Comparison of ENCODE assay signal across 23 cellular contexts in the genomic region with DNA sequence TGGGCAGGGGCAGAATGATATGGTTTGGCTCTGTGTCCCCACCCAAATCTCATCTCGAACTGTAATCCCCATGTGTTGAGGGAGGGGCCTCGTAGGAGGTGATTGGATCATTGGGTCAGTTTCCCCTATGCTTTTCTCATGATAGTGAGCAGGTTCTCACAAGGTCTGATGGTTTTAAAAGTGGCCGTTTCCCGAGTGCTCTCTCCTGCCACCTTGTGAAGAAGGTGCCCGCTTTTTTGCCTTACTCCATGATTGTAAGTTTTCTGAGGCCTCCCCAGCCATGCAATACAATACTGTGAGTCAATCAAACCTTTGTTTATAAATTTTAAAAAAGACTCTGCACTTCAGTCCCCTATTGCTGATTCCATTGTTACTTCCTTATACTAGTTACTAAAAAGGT.
"Had no signal": no experiment of that assay in that cellular context is flagged by ENCODE, and none has a peak within 500 bp of the region (broad histone marks: within the 10 kb centered on the region; RNA-seq: fewer than 3 reads in every experiment).

No MANE protein-coding gene starts in this region.

- H2AFZ ChIP-seq: parathyroid adenoma had no signal

- H3K4me1 ChIP-seq: breast epithelium, esophagus squamous epithelium, lower lobe of right lung, parathyroid adenoma, upper lobe of right lung had no signal

- H3K27ac ChIP-seq: breast epithelium, esophagus squamous epithelium, lower lobe of right lung, parathyroid adenoma, upper lobe of right lung had no signal

- H3K27ac Mint-ChIP-seq: activated CD4-positive, alpha-beta T cell treated with anti-CD3 and anti-CD28 coated beads, Interleukin-2, amount 10 ng/mL, durations not matched to agents 7 days and 5 days; activated CD8-positive, alpha-beta T cell treated with anti-CD3 and anti-CD28 coated beads, Interleukin-2, amount 10 ng/mL, durations not matched to agents 7 days and 5 days; activated naive CD4-positive, alpha-beta T cell treated with anti-CD3 and anti-CD28 coated beads for 36 hours; activated naive CD8-positive, alpha-beta T cell treated with anti-CD3 and anti-CD28 coated beads, Interleukin-2, amount 50 U/mL, for 24 hours; dendritic cell treated with granulocyte-macrophage colony-stimulating factor and Interleukin-4, amounts not matched to agents 40 ng/mL and 50 ng/mL, for 4 days; mesothelial cell of epicardium; natural killer cell treated with Interleukin-12 subunit alpha and Interleukin-12 subunit beta and Interleukin-15 and Interleukin-18, amount 100 ng/mL, for 72 hours had no signal

- H3K27me3 Mint-ChIP-seq: activated CD4-positive, alpha-beta T cell treated with anti-CD3 and anti-CD28 coated beads, Interleukin-2, amount 10 ng/mL, durations not matched to agents 7 days and 5 days; activated naive CD8-positive, alpha-beta T cell treated with anti-CD3 and anti-CD28 coated beads, Interleukin-2, amount 50 U/mL, for 24 hours; dendritic cell treated with granulocyte-macrophage colony-stimulating factor and Interleukin-4, amounts not matched to agents 40 ng/mL and 50 ng/mL, for 4 days; natural killer cell treated with Interleukin-12 subunit alpha and Interleukin-12 subunit beta and Interleukin-15 and Interleukin-18, amount 100 ng/mL, for 72 hours had no signal

- H3K9me3 Mint-ChIP-seq: activated CD4-positive, alpha-beta T cell treated with anti-CD3 and anti-CD28 coated beads, Interleukin-2, amount 10 ng/mL, durations not matched to agents 7 days and 5 days; activated naive CD4-positive, alpha-beta T cell treated with anti-CD3 and anti-CD28 coated beads for 36 hours; activated naive CD8-positive, alpha-beta T cell treated with anti-CD3 and anti-CD28 coated beads, Interleukin-2, amount 50 U/mL, for 24 hours; activated T-cell treated with anti-CD3 and anti-CD28 coated beads, Interleukin-2, amount 50 U/mL, for 4 hours; dendritic cell treated with granulocyte-macrophage colony-stimulating factor and Interleukin-4, amounts not matched to agents 40 ng/mL and 50 ng/mL, for 4 days; mesothelial cell of epicardium; natural killer cell treated with Interleukin-12 subunit alpha and Interleukin-12 subunit beta and Interleukin-15 and Interleukin-18, amount 100 ng/mL, for 72 hours had no signal

- H3K4me3 Mint-ChIP-seq: activated CD4-positive, alpha-beta T cell treated with anti-CD3 and anti-CD28 coated beads, Interleukin-2, amount 10 ng/mL, durations not matched to agents 7 days and 5 days; activated CD8-positive, alpha-beta T cell treated with anti-CD3 and anti-CD28 coated beads, Interleukin-2, amount 10 ng/mL, durations not matched to agents 7 days and 5 days; activated naive CD4-positive, alpha-beta T cell treated with anti-CD3 and anti-CD28 coated beads for 36 hours; activated naive CD8-positive, alpha-beta T cell treated with anti-CD3 and anti-CD28 coated beads, Interleukin-2, amount 50 U/mL, for 24 hours; activated T-cell treated with anti-CD3 and anti-CD28 coated beads, Interleukin-2, amount 50 U/mL, for 4 hours; dendritic cell treated with granulocyte-macrophage colony-stimulating factor and Interleukin-4, amounts not matched to agents 40 ng/mL and 50 ng/mL, for 4 days; mesothelial cell of epicardium; natural killer cell treated with Interleukin-12 subunit alpha and Interleukin-12 subunit beta and Interleukin-15 and Interleukin-18, amount 100 ng/mL, for 72 hours had no signal

- H3K4me1 Mint-ChIP-seq: activated CD4-positive, alpha-beta T cell treated with anti-CD3 and anti-CD28 coated beads, Interleukin-2, amount 10 ng/mL, durations not matched to agents 7 days and 5 days; activated naive CD8-positive, alpha-beta T cell treated with anti-CD3 and anti-CD28 coated beads, Interleukin-2, amount 50 U/mL, for 24 hours; mesothelial cell of epicardium had no signal

- H3K27me3 ChIP-seq: breast epithelium, esophagus squamous epithelium, upper lobe of right lung had no signal

- H3K36me3 ChIP-seq: breast epithelium had no signal

- H3K4me3 ChIP-seq: breast epithelium, esophagus squamous epithelium, lower lobe of right lung, upper lobe of right lung had no signal

- FAIRE-seq: endothelial cell of umbilical vein had no signal

- H3K79me2 ChIP-seq: parathyroid adenoma had no signal

- DNase-seq: activated CD4-positive, alpha-beta T cell treated with anti-CD3 and anti-CD28 coated beads, Interleukin-2, amount 10 ng/mL, durations not matched to agents 7 days and 5 days; activated CD8-positive, alpha-beta T cell treated with anti-CD3 and anti-CD28 coated beads, Interleukin-2, amount 10 ng/mL, durations not matched to agents 7 days and 5 days; activated naive CD4-positive, alpha-beta T cell treated with anti-CD3 and anti-CD28 coated beads for 36 hours; activated naive CD8-positive, alpha-beta T cell treated with anti-CD3 and anti-CD28 coated beads, Interleukin-2, amount 50 U/mL, for 24 hours; activated T-cell treated with anti-CD3 and anti-CD28 coated beads, Interleukin-2, amount 50 U/mL, for 4 hours; aorta; effector CD8-positive, alpha-beta T cell; esophagus squamous epithelium; islet precursor cell; left colon; lower lobe of right lung; stimulated activated CD4-positive, alpha-beta T cell treated with anti-CD3 and anti-CD28 coated beads, Interleukin-12 subunit alpha, Interleukin-12 subunit beta, amount 100 ng/mL, for 4 hours; stimulated activated CD4-positive, alpha-beta T cell treated with anti-CD3 and anti-CD28 coated beads, Interleukin-1b, Interleukin-23, amount 100 ng/mL, for 48 hours; stimulated activated CD8-positive, alpha-beta memory T cell treated with anti-CD3 and anti-CD28 coated beads, Interleukin-4, amount 100 ng/mL, for 48 hours; stimulated activated naive CD4-positive, alpha-beta T cell; T1000; upper lobe of right lung had no signal

- H3K9me3 ChIP-seq: breast epithelium, esophagus squamous epithelium, lower lobe of right lung, upper lobe of right lung had no signal

- ATAC-seq: activated CD8-positive, alpha-beta T cell treated with anti-CD3 and anti-CD28 coated beads, Interleukin-2, amount 10 ng/mL, durations not matched to agents 7 days and 5 days; activated naive CD8-positive, alpha-beta T cell treated with anti-CD3 and anti-CD28 coated beads, Interleukin-2, amount 50 U/mL, for 24 hours; activated T-cell treated with anti-CD3 and anti-CD28 coated beads, Interleukin-2, amount 50 U/mL, for 4 hours; left colon; lower lobe of right lung; natural killer cell treated with Interleukin-12 subunit alpha and Interleukin-12 subunit beta and Interleukin-15 and Interleukin-18, amount 100 ng/mL, for 72 hours; upper lobe of right lung had no signal

- H3K9ac ChIP-seq: parathyroid adenoma had no signal
